In genomic region chr15:24858183-24858582, GRCh38 we compare ENCODE assay signal across 7 cellular contexts.
DNase-seq lines count a peak whose midpoint lies in the region; ATAC-seq and TF ChIP-seq lines count a peak whose summit lies in the region.
"Not testable (repeated sequence)": the region's sequence is repeated elsewhere in the genome, so short reads cannot be mapped to it uniquely, and the experiment has no call there.

No MANE protein-coding gene starts in this region.

- H3K27ac Mint-ChIP-seq in WTC11, result peak overlapping the region; percentile 100

- H3K4me3 ChIP-seq in HUES48 (ENCODE audit: low read depth, low read length), result 0 out of 2 replicates have a peak overlapping the region, but pooled peaks have one; percentile 8
- H3K4me3 ChIP-seq in ectodermal cell (ENCODE audit: insufficient read depth, low read depth, low read length), result peak overlapping the region; percentile 49
- H3K4me3 ChIP-seq in heart right ventricle, result peak overlapping the region in 2 of 10 donors; percentile 36 to 38
- H3K4me3 ChIP-seq in iPS-18a (ENCODE audit: low read length), result peak overlapping the region; percentile 55
- H3K4me3 ChIP-seq in neural cell (ENCODE audit: low read length), result peak overlapping the region; percentile 64
- H3K4me3 ChIP-seq in smooth muscle cell, result peak overlapping the region; percentile 56

- H3K4me1 ChIP-seq in HUES48 (ENCODE audit: control insufficient read depth, insufficient read depth, low read length) (peaks cover 20% of the 10 kb centered on the region), iPS-18a (ENCODE audit: control insufficient read depth, low read depth, low read length) (peaks cover 22% of the 10 kb centered on the region)
- not testable (repeated sequence) for H3K4me1 ChIP-seq in ectodermal cell (ENCODE audit: control insufficient read depth, insufficient read depth, low read length); heart right ventricle; smooth muscle cell (ENCODE audit: low read depth)

- not testable (repeated sequence) for H3F3A ChIP-seq in neural cell (ENCODE audit: insufficient read depth, low read length, poor library complexity, severe bottlenecking); smooth muscle cell (ENCODE audit: low read depth)

- peaks cover 22% of the 10 kb centered on the region for H3K9me3 ChIP-seq in HUES48 (ENCODE audit: control insufficient read depth, insufficient read depth, low read length)
- not testable (repeated sequence) for H3K9me3 ChIP-seq in ectodermal cell (ENCODE audit: control insufficient read depth, low read length); heart right ventricle; iPS-18a (ENCODE audit: control insufficient read depth, low read depth, low read length); neural cell (ENCODE audit: low read length); smooth muscle cell (replicated peaks; ENCODE audit: low read depth)

- not testable (repeated sequence) for TF ChIP-seq RAD21 in neural cell (conservative IDR thresholded peaks at IDR 0.05)

- H3K9me2 ChIP-seq in neural cell (ENCODE audit: insufficient read depth, low read length), result not testable (repeated sequence)

- intact Hi-C loops in heart right ventricle (cut with DNase I), result not testable (repeated sequence)

- peak overlapping the region; percentile 19 for H3K4me2 ChIP-seq in neural cell (ENCODE audit: low read length)
- peak overlapping the region; percentile 80 for H3K4me2 ChIP-seq in smooth muscle cell

- H3K27ac ChIP-seq in HUES48 (ENCODE audit: low read depth, low read length) (peak overlapping the region; percentile 96), ectodermal cell (ENCODE audit: insufficient read depth, low read depth, low read length, poor library complexity, severe bottlenecking) (peak overlapping the region; percentile 87), heart right ventricle (peak overlapping the region in 8 of 10 donors; percentile 7 to 74 (median 60)), iPS-18a (ENCODE audit: low read length) (peak overlapping the region; percentile 80), neural cell (ENCODE audit: low read length) (peak overlapping the region; percentile 84), smooth muscle cell (ENCODE audit: low read depth) (peak overlapping the region; percentile 95)

- not testable (repeated sequence) for DNase-seq in WTC11 (ENCODE audit: low spot score); heart right ventricle; smooth muscle cell (lab: John Stamatoyannopoulos, UW; ENCODE audit: unreplicated experiment)

- H3K27me3 ChIP-seq in HUES48 (ENCODE audit: control insufficient read depth, insufficient read depth, low read length); ectodermal cell (ENCODE audit: control insufficient read depth, insufficient read depth, low read length, poor library complexity, severe bottlenecking); heart right ventricle; iPS-18a (ENCODE audit: control insufficient read depth, insufficient read depth, low read length); neural cell (ENCODE audit: insufficient read depth, low read depth, low read length); smooth muscle cell (ENCODE audit: low read depth): not testable (repeated sequence)

- TF ChIP-seq EP300 in neural cell (conservative IDR thresholded peaks at IDR 0.05; ENCODE audit: poor library complexity, severe bottlenecking), result not testable (repeated sequence)

- POLR2A ChIA-PET in WTC11 (lab: Charles Lee), result interaction anchor here (0.9 to 2.7 kb wide), 5 partner anchors 19 to 98 kb away, joined by 3 to 13 read pairs (median 5); partner anchors contain the start of genes SNRPN and SNURF

- not testable (repeated sequence) for H4K20me1 ChIP-seq in neural cell (ENCODE audit: insufficient read depth); smooth muscle cell (ENCODE audit: low read depth)

- not testable (repeated sequence) for H2AFZ ChIP-seq in neural cell (ENCODE audit: low read depth, low read length); smooth muscle cell (ENCODE audit: low read depth)

- peaks cover 52% of the 10 kb centered on the region for H3K4me1 Mint-ChIP-seq in WTC11

- H3K36me3 Mint-ChIP-seq in WTC11, result peaks cover 29% of the 10 kb centered on the region

- 43 to 55% methylated on average over 4 of the region's 4 CpGs for WGBS in ectodermal cell, 2 experiments
- whole genome bisulfite sequencing in heart right ventricle, 2 donors, result 66 to 68% methylated on average over 4 of the region's 4 CpGs
- WGBS in smooth muscle cell (ENCODE audit: low lambda C conversion rate), result 54% methylated on average over 4 of the region's 4 CpGs

- not testable (repeated sequence) for ATAC-seq in WTC11, heart right ventricle

- CTCF ChIA-PET in WTC11 (lab: Charles Lee), result interaction anchor here (1.4 kb wide), 1 partner anchor 19 kb away, joined by 3 read pairs; no protein-coding TSS in a partner anchor

- H3K36me3 ChIP-seq in HUES48 (ENCODE audit: control insufficient read depth, insufficient read depth, low read length); ectodermal cell (ENCODE audit: control insufficient read depth, insufficient read depth, low read length); heart right ventricle; iPS-18a (ENCODE audit: control insufficient read depth, low read depth, low read length); neural cell (ENCODE audit: insufficient read depth, low read length); smooth muscle cell (ENCODE audit: low read depth): not testable (repeated sequence)

- peaks cover 23% of the 10 kb centered on the region for H3K9me3 Mint-ChIP-seq in WTC11

- H3K27me3 Mint-ChIP-seq in WTC11 (ENCODE audit: low read depth), result not testable (repeated sequence)

- not testable (repeated sequence) for TF ChIP-seq CTCF in WTC11 (IDR thresholded peaks at IDR 0.05); heart right ventricle (IDR thresholded peaks at IDR 0.05); neural cell (IDR thresholded peaks at IDR 0.05; ENCODE audit: poor library complexity, severe bottlenecking); smooth muscle cell (IDR thresholded peaks at IDR 0.05; ENCODE audit: borderline replicate concordance, insufficient read depth, poor library complexity, severe bottlenecking)

- H3K9ac ChIP-seq in HUES48 (ENCODE audit: low read depth, low read length) (peak overlapping the region; percentile 50), iPS-18a (ENCODE audit: low read length) (peak overlapping the region; percentile 73), neural cell (ENCODE audit: low read length) (peak overlapping the region; percentile 73), smooth muscle cell (ENCODE audit: low read depth) (peak overlapping the region; percentile 73)

- H3K4me3 Mint-ChIP-seq in WTC11, result peak overlapping the region; percentile 61; the same call in 1 of the 2 replicates

- H3K79me2 ChIP-seq in neural cell (replicated peaks; ENCODE audit: insufficient read depth, low read length) (peaks cover 31% of the 10 kb centered on the region), smooth muscle cell (ENCODE audit: low read depth) (peaks cover 11% of the 10 kb centered on the region)

TF ChIP-seq in WTC11, 78 proteins besides CTCF, POLR2A, EP300 and RAD21 (continues in another document):
- TF ChIP-seq PRRX2 (CRISPR knock-in tag; IDR thresholded peaks at IDR 0.05) (0 out of 2 replicates have a peak, but pooled peaks have one; percentile 41), EMX1 (CRISPR knock-in tag; IDR thresholded peaks at IDR 0.05) (peak; percentile 56; the same call in 1 of the 2 replicates)
